In the genomic region with DNA sequence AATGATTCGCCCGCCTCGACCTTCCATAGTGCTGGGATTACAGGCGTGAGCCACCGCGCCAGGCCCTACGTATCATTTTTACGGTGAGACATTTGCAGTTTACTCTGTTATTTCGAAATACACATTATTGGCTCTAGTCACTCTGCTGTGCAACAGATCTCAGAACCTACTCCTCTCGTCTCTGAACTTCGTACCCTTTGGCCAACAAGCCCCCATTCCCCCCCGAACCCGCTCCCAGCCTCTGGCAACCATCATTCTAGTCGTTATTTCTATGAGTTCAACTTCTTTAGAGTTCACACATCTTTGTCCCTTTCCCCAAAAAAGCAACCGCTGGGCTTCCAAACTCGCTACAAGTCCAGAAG, we compare ENCODE assay signal across 7 cellular contexts. TPM values are rescaled to one million over a fixed set of nuclear protein-coding genes. Genes with fewer than 3 reads are reported as not detected.
DNase-seq lines count a peak whose midpoint lies in the region; ATAC-seq and TF ChIP-seq lines count a peak whose summit lies in the region.

No MANE protein-coding gene starts in this region.

- H3K27ac ChIP-seq in hepatocyte (peak overlapping the region; percentile 95), sigmoid colon (peak overlapping the region; percentile 84 to 89 (median 87))

- TF ChIP-seq POLR2A in sigmoid colon (IDR thresholded peaks at IDR 0.05), result no peak

- peak overlapping the region; percentile 93 for H3K9ac ChIP-seq in adipocyte (ENCODE audit: low read length)

- peaks cover 30% of the 10 kb centered on the region for H3K36me3 ChIP-seq in adipocyte (ENCODE audit: control insufficient read depth, insufficient read depth, low read length, severe bottlenecking)
- H3K36me3 ChIP-seq in hepatocyte (replicated peaks; ENCODE audit: insufficient read depth, low read depth), result no peaks in the 10 kb centered on the region
- H3K36me3 ChIP-seq in sigmoid colon, result peaks cover 5 to 33% (median 13%) of the 10 kb centered on the region in 4 donors

- WGBS in hepatocyte (ENCODE audit: low lambda C conversion rate, missing lambda C conversion rate), result 7% methylated on average over 16 of the region's 16 CpGs
- 2% methylated on average over 16 of the region's 16 CpGs for WGBS in sigmoid colon, 2 donors

- TF ChIP-seq RAD21 in Ishikawa (IDR thresholded peaks at IDR 0.05; ENCODE audit: low read depth), result no peak

- peak overlapping the region; percentile 83 for H2AFZ ChIP-seq in hepatocyte

- no peaks in the 10 kb centered on the region for H3K9me3 ChIP-seq in adipocyte (ENCODE audit: control insufficient read depth, low read length)
- H3K9me3 ChIP-seq in hepatocyte (ENCODE audit: low read depth), result no peaks in the 10 kb centered on the region
- no peaks in the 10 kb centered on the region for H3K9me3 ChIP-seq in sigmoid colon

- H3K79me2 ChIP-seq in hepatocyte, result peaks cover 7% of the 10 kb centered on the region

- DNase-seq in adipocyte (ENCODE audit: low read depth) (peak; percentile 79), hepatocyte (ENCODE audit: low spot score) (peak; percentile 51), sigmoid colon (peak; percentile 75), NCI-H146 treated with DMSO at 0.1 percent for 48 hours (lab: John Stamatoyannopoulos, UW; ENCODE audit: unreplicated experiment) (no peak)

- TF ChIP-seq EP300 in Ishikawa (IDR thresholded peaks at IDR 0.05; ENCODE audit: borderline replicate concordance), result no peak
- no peak for TF ChIP-seq EP300 in sigmoid colon (IDR thresholded peaks at IDR 0.05)

- H3K4me2 ChIP-seq in hepatocyte, result peak overlapping the region; percentile 95

- H3K4me1 ChIP-seq in adipocyte (ENCODE audit: control insufficient read depth, insufficient read depth, low read length) (peaks cover 31% of the 10 kb centered on the region), hepatocyte (ENCODE audit: insufficient read depth) (peaks cover 11% of the 10 kb centered on the region), sigmoid colon (peaks cover 0 to 24% (median 5%) of the 10 kb centered on the region in 4 donors)

- peak overlapping the region; percentile 52 for H3K4me3 ChIP-seq in GM12875 (ENCODE audit: low read depth, low read length)
- peak overlapping the region; percentile 93 for H3K4me3 ChIP-seq in adipocyte (ENCODE audit: low read length)
- peak overlapping the region; percentile 79 for H3K4me3 ChIP-seq in hepatocyte
- peak overlapping the region; percentile 62 to 80 (median 65) for H3K4me3 ChIP-seq in sigmoid colon

- intact Hi-C loops in sigmoid colon (cut with DNase I), result loop anchor here (2.0 to 10.0 kb wide), 3 partner anchors 94 to 476 kb away; a partner anchor contains a TSS

- H3K27me3 ChIP-seq in adipocyte (replicated peaks; ENCODE audit: control insufficient read depth, insufficient read depth, low read length) (no peaks in the 10 kb centered on the region), hepatocyte (no peaks in the 10 kb centered on the region), sigmoid colon (no peaks in the 10 kb centered on the region)

- H3K9me2 ChIP-seq in hepatocyte (replicated peaks; ENCODE audit: insufficient read depth), result no peaks in the 10 kb centered on the region

- H4K20me1 ChIP-seq in hepatocyte (ENCODE audit: insufficient read depth, poor library complexity, severe bottlenecking), result peaks cover 4% of the 10 kb centered on the region

- ATAC-seq in HG02973 (IDR thresholded peaks at IDR 0.05; ENCODE audit: unreplicated experiment), result no peak

- TF ChIP-seq CTCF in GM12875 (IDR thresholded peaks at IDR 0.05; ENCODE audit: borderline replicate concordance, insufficient read depth, low read depth, low read length) (no peak), hepatocyte (IDR thresholded peaks at IDR 0.05; ENCODE audit: poor library complexity) (no peak), sigmoid colon (IDR thresholded peaks at IDR 0.05) (no peak)

TF ChIP-seq in Ishikawa, 13 proteins besides CTCF, POLR2A, EP300 and RAD21:
- TF ChIP-seq EGR1 (IDR thresholded peaks at IDR 0.05) (no peak), CEBPB (IDR thresholded peaks at IDR 0.05) (0 out of 2 replicates have a peak, but pooled peaks have one; percentile 3)
- TF ChIP-seq, protein P1, sequence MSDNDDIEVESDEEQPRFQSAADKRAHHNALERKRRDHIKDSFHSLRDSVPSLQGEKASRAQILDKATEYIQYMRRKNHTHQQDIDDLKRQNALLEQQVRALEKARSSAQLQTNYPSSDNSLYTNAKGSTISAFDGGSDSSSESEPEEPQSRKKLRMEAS (IDR thresholded peaks at IDR 0.05), result no peak

RNA-seq across cellular contexts. Expression of a gene that starts 0.7 kb away (rescaled TPM):
- 290 and 318 TPM in 2 replicates for total RNA-seq in hepatocyte
- polyA plus RNA-seq in hepatocyte, result 163 and 266 TPM in 2 replicates
- total RNA-seq in sigmoid colon, result 10 to 100 TPM; 19.7 to 61.1 (median 41.9) TPM
- polyA plus RNA-seq in sigmoid colon, result 10 to 100 TPM; 26.9 to 59.6 (median 46.2) TPM

RNA-seq across cellular contexts. Expression of a gene that starts 32.4 kb away (rescaled TPM):
- total RNA-seq in hepatocyte (16.0 and 16.1 TPM in 2 replicates), sigmoid colon (10 to 100 TPM in 1 of 4 donors, 1 to 10 TPM in 3; 7.4 to 11.5 (median 9.1) TPM)
- polyA plus RNA-seq in hepatocyte (14.6 and 19.8 TPM in 2 replicates), sigmoid colon (1 to 10 TPM; 1.8 to 5.7 (median 3.5) TPM)
